18 cellular contexts compared by ENCODE assay signal in the genomic region with DNA sequence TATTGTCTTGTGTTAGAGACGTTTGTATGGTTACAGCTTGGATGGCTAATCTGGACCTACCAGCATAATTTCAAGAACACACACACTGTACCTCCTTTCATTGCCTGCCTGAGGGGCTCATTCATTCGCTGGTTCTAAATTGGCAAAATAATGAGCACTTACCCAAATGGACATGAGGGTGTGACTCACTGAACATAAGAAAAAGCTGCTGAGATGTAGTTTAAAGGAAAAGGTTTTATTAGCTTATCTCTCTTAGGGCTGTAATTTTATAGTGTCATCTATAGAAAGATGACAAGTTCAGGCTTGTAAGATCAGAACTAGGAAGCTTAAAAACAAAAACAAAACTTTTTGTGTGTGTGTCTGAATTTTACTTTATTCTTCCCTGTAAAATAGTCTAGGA.
DNase-seq lines count a peak whose midpoint lies in the region; ATAC-seq and TF ChIP-seq lines count a peak whose summit lies in the region.
"Had no signal": no experiment of that assay in that cellular context is flagged by ENCODE, and none has a peak within 500 bp of the region (broad histone marks: within the 10 kb centered on the region; RNA-seq: fewer than 3 reads in every experiment).

No MANE protein-coding gene starts in this region.

- peak; percentile 16 for DNase-seq in NCI-H748 (lab: John Stamatoyannopoulos, UW; ENCODE audit: unreplicated experiment)
- no peak for DNase-seq in NCI-H748 treated with DMSO at 0.1 percent for 48 hours (lab: John Stamatoyannopoulos, UW)
- DNase-seq in RWPE2 (ENCODE audit: low spot score): no peak
- no peak for DNase-seq in MG63
- no peak for DNase-seq in right cardiac atrium
- no peak for DNase-seq in sigmoid colon
- DNase-seq in lower lobe of right lung: no peak
- DNase-seq: CD8-positive, alpha-beta memory T cell; GF-D8; NCI-H1105 treated with DMSO at 0.1 percent for 48 hours; NCI-H1694 treated with DMSO at 0.1 percent for 48 hours; NCI-H2107; NCI-H345; NCI-H526; RPMI8226; SJCRH30 had no signal

- peak; percentile 60 for ATAC-seq in RWPE2 (ENCODE audit: low read depth)
- peak; percentile 50 for ATAC-seq in esophagus mucosa
- ATAC-seq in right cardiac atrium: no peak
- ATAC-seq in lower lobe of right lung: no peak

- H3K27ac ChIP-seq in RWPE2 (ENCODE audit: poor library complexity, severe bottlenecking) (peak overlapping the region; percentile 81), right cardiac atrium (ENCODE audit: low read length) (no peak overlapping the region), sigmoid colon (no peak overlapping the region), lower lobe of right lung (no peak overlapping the region)
- H3K27ac ChIP-seq: BLaER1 treated with 17β-estradiol and CSF1 and Interleukin-3, amounts not matched to agents 10 nM and 100 nM; SJCRH30 had no signal

- TF ChIP-seq EP300 in sigmoid colon (IDR thresholded peaks at IDR 0.05): no peak

- H3K9me3 ChIP-seq in RWPE2 (ENCODE audit: severe bottlenecking) (no peaks in the 10 kb centered on the region), MG63 (no peaks in the 10 kb centered on the region), right cardiac atrium (ENCODE audit: control insufficient read depth, low read length) (no peaks in the 10 kb centered on the region), sigmoid colon (no peaks in the 10 kb centered on the region), lower lobe of right lung (no peaks in the 10 kb centered on the region)

- intact Hi-C loops in right cardiac atrium (cut with DNase I) (no loop called here), sigmoid colon (cut with DNase I) (no loop called here), lower lobe of right lung (cut with DNase I) (no loop called here)

- H3K4me3 ChIP-seq in RWPE2 (ENCODE audit: severe bottlenecking): no peak overlapping the region
- no peak overlapping the region for H3K4me3 ChIP-seq in MG63
- no peak overlapping the region for H3K4me3 ChIP-seq in right cardiac atrium (ENCODE audit: low read length)
- H3K4me3 ChIP-seq in sigmoid colon: no peak overlapping the region
- no peak overlapping the region for H3K4me3 ChIP-seq in lower lobe of right lung
- H3K4me3 ChIP-seq: BLaER1 treated with 17β-estradiol and CSF1 and Interleukin-3, amounts not matched to agents 10 nM and 100 nM; SJCRH30 had no signal

- WGBS in right cardiac atrium: 60% methylated on average over 2 of the region's 2 CpGs
- 64 to 73% methylated on average over 2 of the region's 2 CpGs for WGBS in sigmoid colon, 2 donors

- TF ChIP-seq CTCF in RWPE2 (IDR thresholded peaks at IDR 0.05; ENCODE audit: poor library complexity, severe bottlenecking) (no peak), sigmoid colon (IDR thresholded peaks at IDR 0.05) (no peak), lower lobe of right lung (IDR thresholded peaks at IDR 0.05) (no peak)

- H3K36me3 ChIP-seq in RWPE2 (ENCODE audit: low read depth) (no peaks in the 10 kb centered on the region), MG63 (no peaks in the 10 kb centered on the region), sigmoid colon (no peaks in the 10 kb centered on the region), lower lobe of right lung (no peaks in the 10 kb centered on the region)
- H3K36me3 ChIP-seq: BLaER1 treated with 17β-estradiol and CSF1 and Interleukin-3, amounts not matched to agents 10 nM and 100 nM; SJCRH30 had no signal

- no peak for TF ChIP-seq POLR2A in sigmoid colon (IDR thresholded peaks at IDR 0.05)

- no peaks in the 10 kb centered on the region for H3K27me3 ChIP-seq in RWPE2 (ENCODE audit: insufficient read depth, poor library complexity, severe bottlenecking)
- H3K27me3 ChIP-seq in MG63: no peaks in the 10 kb centered on the region
- no peaks in the 10 kb centered on the region for H3K27me3 ChIP-seq in right cardiac atrium (ENCODE audit: control insufficient read depth, insufficient read depth)
- H3K27me3 ChIP-seq in sigmoid colon: no peaks in the 10 kb centered on the region
- no peaks in the 10 kb centered on the region for H3K27me3 ChIP-seq in lower lobe of right lung (ENCODE audit: low read depth)
- H3K27me3 ChIP-seq: BLaER1 treated with 17β-estradiol and CSF1 and Interleukin-3, amounts not matched to agents 10 nM and 100 nM; SJCRH30 had no signal

- H3K4me1 ChIP-seq in RWPE2 (ENCODE audit: insufficient read depth, poor library complexity, severe bottlenecking) (peaks cover 16% of the 10 kb centered on the region), right cardiac atrium (ENCODE audit: control insufficient read depth, insufficient read depth, low read length) (no peaks in the 10 kb centered on the region), sigmoid colon (no peaks in the 10 kb centered on the region), lower lobe of right lung (no peaks in the 10 kb centered on the region)
- H3K4me1 ChIP-seq: BLaER1 treated with 17β-estradiol and CSF1 and Interleukin-3, amounts not matched to agents 10 nM and 100 nM had no signal

Comparison
In these comparisons a context has a peak if more than half of its experiments do, and no peak if none do; other contexts are left out.
1. ATAC-seq: peak in RWPE2 (single experiment) and esophagus mucosa (single experiment); none in right cardiac atrium (0 of 2) and lower lobe of right lung (0 of 2).